In genomic region chr11:112725636-112726035, GRCh38 we compare ENCODE assay signal across 37 cellular contexts.
"Had no signal": no experiment of that assay in that cellular context is flagged by ENCODE, and none has a peak within 500 bp of the region (broad histone marks: within the 10 kb centered on the region; RNA-seq: fewer than 3 reads in every experiment).

No MANE protein-coding gene starts in this region.

- H3K27ac Mint-ChIP-seq: activated B cell treated with CpG ODN at 0.5 μM for 24 hours; activated CD4-positive, alpha-beta memory T cell treated with anti-CD3 and anti-CD28 coated beads for 36 hours; activated CD4-positive, alpha-beta T cell treated with anti-CD3 and anti-CD28 coated beads, Interleukin-2, amount 10 ng/mL, durations not matched to agents 24 days and 14 days; activated CD8-positive, alpha-beta T cell treated with anti-CD3 and anti-CD28 coated beads for 36 hours; activated naive CD4-positive, alpha-beta T cell treated with anti-CD3 and anti-CD28 coated beads for 36 hours; activated naive CD4-positive, alpha-beta T cell treated with anti-CD3 and anti-CD28 coated beads, Interleukin-2, amount 50 U/mL, for 72 hours; activated naive CD8-positive, alpha-beta T cell treated with anti-CD3 and anti-CD28 coated beads for 36 hours; activated T-cell treated with anti-CD3 and anti-CD28 coated beads, Interleukin-2, amount 50 U/mL, for 72 hours; activated T-helper 1 cell treated with anti-CD3 and anti-CD28 coated beads, Interleukin-12 subunit alpha, Interleukin-12 subunit beta, Interleukin-2, Interleukin-4 antibody, amounts not matched to agents 30 ng/mL and 10 ng/mL and 1 ng/mL, durations not matched to agents 14 hours and 24 hours and 36 hours; activated T-helper 17 cell treated with anti-CD3 and anti-CD28 coated beads, Interleukin-2, amount 50 U/mL, for 72 hours; T-helper 1 cell treated with Interleukin-12 subunit alpha and Interleukin-12 subunit beta and Interleukin-4 antibody, amounts not matched to agents 30 μg/mL and 1 μg/mL, for 36 hours; T-helper 2 cell treated with Interferon-gamma antibody and Interleukin-4, amounts not matched to agents 5 μg/mL and 100 μg/mL, for 36 hours had no signal

- FAIRE-seq: astrocyte, TTC549 had no signal

- H3K36me3 ChIP-seq: adrenal gland, brain microvascular endothelial cell, breast epithelium had no signal

- H3K27ac ChIP-seq: adrenal gland, body of pancreas, brain microvascular endothelial cell, breast epithelium, VCaP had no signal

- H3K4me3 ChIP-seq: adrenal gland, body of pancreas, breast epithelium had no signal

- H3K27me3 Mint-ChIP-seq: activated B cell treated with CpG ODN at 0.5 μM for 24 hours; activated CD4-positive, alpha-beta T cell treated with anti-CD3 and anti-CD28 coated beads, Interleukin-2, amount 10 ng/mL, durations not matched to agents 24 days and 14 days; activated naive CD8-positive, alpha-beta T cell treated with anti-CD3 and anti-CD28 coated beads for 36 hours had no signal

- H3K4me1 Mint-ChIP-seq: activated B cell treated with CpG ODN at 0.5 μM for 24 hours; activated CD4-positive, alpha-beta T cell treated with anti-CD3 and anti-CD28 coated beads, Interleukin-2, amount 10 ng/mL, durations not matched to agents 24 days and 14 days; activated naive CD8-positive, alpha-beta T cell treated with anti-CD3 and anti-CD28 coated beads for 36 hours; activated T-helper 17 cell treated with anti-CD3 and anti-CD28 coated beads, Interleukin-2, amount 50 U/mL, for 72 hours had no signal

- H3K4me1 ChIP-seq: adrenal gland, body of pancreas, breast epithelium had no signal

- DNase-seq: activated B cell treated with CpG ODN at 0.5 μM for 24 hours; activated CD4-positive, alpha-beta memory T cell treated with anti-CD3 and anti-CD28 coated beads for 36 hours; activated CD4-positive, alpha-beta T cell treated with anti-CD3 and anti-CD28 coated beads for 4 hours; activated CD4-positive, alpha-beta T cell treated with anti-CD3 and anti-CD28 coated beads, Interleukin-2, amount 10 ng/mL, durations not matched to agents 24 days and 14 days; activated CD4-positive, alpha-beta T cell treated with anti-CD3 and anti-CD28 coated beads, Interleukin-2, amount 50 U/mL, for 1 hour; activated CD4-positive, alpha-beta T cell treated with anti-CD3 and anti-CD28 coated beads, Interleukin-2, amount 50 U/mL, for 4 hours; activated CD4-positive, CD25-positive, alpha-beta regulatory T cell treated with anti-CD3 and anti-CD28 coated beads, Interleukin-2, amount 50 U/mL, for 72 hours; activated CD8-positive, alpha-beta memory T cell treated with anti-CD3 and anti-CD28 coated beads, Interleukin-2, amount 50 U/mL, for 4 hours; activated CD8-positive, alpha-beta T cell treated with anti-CD3 and anti-CD28 coated beads for 36 hours; activated effector memory CD4-positive, alpha-beta T cell treated with anti-CD3 and anti-CD28 coated beads, Interleukin-2, amount 50 U/mL, for 16 hours; activated gamma-delta T cell treated with Interleukin-2 at 50 U/mL for 16 hours; activated naive CD4-positive, alpha-beta T cell; activated naive CD4-positive, alpha-beta T cell treated with anti-CD3 and anti-CD28 coated beads for 36 hours; activated naive CD4-positive, alpha-beta T cell treated with anti-CD3 and anti-CD28 coated beads, Interleukin-2, amount 50 U/mL, for 16 hours; activated naive CD8-positive, alpha-beta T cell treated with anti-CD3 and anti-CD28 coated beads for 36 hours; activated T-cell treated with anti-CD3 and anti-CD28 coated beads for 4 hours; activated T-cell treated with anti-CD3 and anti-CD28 coated beads, Interleukin-2, amount 50 U/mL, for 1 hour; activated T-cell treated with anti-CD3 and anti-CD28 coated beads, Interleukin-2, amount 50 U/mL, for 4 hours; activated T-cell treated with anti-CD3 and anti-CD28 coated beads, Interleukin-2, amount 50 U/mL, for 72 hours; adrenal gland; amniotic stem cell; aorta; body of pancreas; brain microvascular endothelial cell; central memory CD4-positive, alpha-beta T cell; T-helper 1 cell; T-helper 2 cell; T-helper 9 cell had no signal

- H3K27me3 ChIP-seq: adrenal gland, body of pancreas, brain microvascular endothelial cell, breast epithelium had no signal

- ATAC-seq: activated CD8-positive, alpha-beta T cell treated with anti-CD3 and anti-CD28 coated beads for 36 hours; activated naive CD4-positive, alpha-beta T cell treated with anti-CD3 and anti-CD28 coated beads, Interleukin-2, amount 50 U/mL, for 72 hours; activated T-cell treated with anti-CD3 and anti-CD28 coated beads, Interleukin-2, amount 50 U/mL, for 4 hours; activated T-cell treated with anti-CD3 and anti-CD28 coated beads, Interleukin-2, amount 50 U/mL, for 72 hours; activated T-helper 17 cell treated with anti-CD3 and anti-CD28 coated beads, Interleukin-2, amount 50 U/mL, for 72 hours; body of pancreas had no signal

- H3K4me3 Mint-ChIP-seq: activated B cell treated with CpG ODN at 0.5 μM for 24 hours; activated CD4-positive, alpha-beta memory T cell treated with anti-CD3 and anti-CD28 coated beads for 36 hours; activated CD4-positive, alpha-beta T cell treated with anti-CD3 and anti-CD28 coated beads, Interleukin-2, amount 10 ng/mL, durations not matched to agents 24 days and 14 days; activated CD8-positive, alpha-beta T cell treated with anti-CD3 and anti-CD28 coated beads for 36 hours; activated naive CD4-positive, alpha-beta T cell treated with anti-CD3 and anti-CD28 coated beads for 36 hours; activated naive CD8-positive, alpha-beta T cell treated with anti-CD3 and anti-CD28 coated beads for 36 hours; activated T-cell treated with anti-CD3 and anti-CD28 coated beads, Interleukin-2, amount 50 U/mL, for 4 hours; activated T-cell treated with anti-CD3 and anti-CD28 coated beads, Interleukin-2, amount 50 U/mL, for 72 hours; activated T-helper 1 cell treated with anti-CD3 and anti-CD28 coated beads, Interleukin-12 subunit alpha, Interleukin-12 subunit beta, Interleukin-2, Interleukin-4 antibody, amounts not matched to agents 30 ng/mL and 10 ng/mL and 1 ng/mL, durations not matched to agents 14 hours and 24 hours and 36 hours; activated T-helper 17 cell treated with anti-CD3 and anti-CD28 coated beads, Interleukin-2, amount 50 U/mL, for 72 hours; T-helper 1 cell treated with Interleukin-12 subunit alpha and Interleukin-12 subunit beta and Interleukin-4 antibody, amounts not matched to agents 30 μg/mL and 1 μg/mL, for 36 hours; T-helper 2 cell treated with Interferon-gamma antibody and Interleukin-4, amounts not matched to agents 5 μg/mL and 100 μg/mL, for 36 hours had no signal

- H3K36me3 Mint-ChIP-seq: activated CD4-positive, alpha-beta memory T cell treated with anti-CD3 and anti-CD28 coated beads for 36 hours; activated naive CD4-positive, alpha-beta T cell treated with anti-CD3 and anti-CD28 coated beads, Interleukin-2, amount 50 U/mL, for 72 hours; activated naive CD8-positive, alpha-beta T cell treated with anti-CD3 and anti-CD28 coated beads for 36 hours had no signal

- H3K9me3 Mint-ChIP-seq: activated B cell treated with CpG ODN at 0.5 μM for 24 hours; activated CD4-positive, alpha-beta memory T cell treated with anti-CD3 and anti-CD28 coated beads for 36 hours; activated CD4-positive, alpha-beta T cell treated with anti-CD3 and anti-CD28 coated beads, Interleukin-2, amount 10 ng/mL, durations not matched to agents 24 days and 14 days; activated CD8-positive, alpha-beta T cell treated with anti-CD3 and anti-CD28 coated beads for 36 hours; activated naive CD4-positive, alpha-beta T cell treated with anti-CD3 and anti-CD28 coated beads for 36 hours; activated naive CD4-positive, alpha-beta T cell treated with anti-CD3 and anti-CD28 coated beads, Interleukin-2, amount 50 U/mL, for 72 hours; activated naive CD8-positive, alpha-beta T cell treated with anti-CD3 and anti-CD28 coated beads for 36 hours; activated T-cell treated with anti-CD3 and anti-CD28 coated beads, Interleukin-2, amount 50 U/mL, for 72 hours; activated T-helper 1 cell treated with anti-CD3 and anti-CD28 coated beads, Interleukin-12 subunit alpha, Interleukin-12 subunit beta, Interleukin-2, Interleukin-4 antibody, amounts not matched to agents 30 ng/mL and 10 ng/mL and 1 ng/mL, durations not matched to agents 14 hours and 24 hours and 36 hours; activated T-helper 17 cell treated with anti-CD3 and anti-CD28 coated beads, Interleukin-2, amount 50 U/mL, for 72 hours; T-helper 1 cell treated with Interleukin-12 subunit alpha and Interleukin-12 subunit beta and Interleukin-4 antibody, amounts not matched to agents 30 μg/mL and 1 μg/mL, for 36 hours; T-helper 2 cell treated with Interferon-gamma antibody and Interleukin-4, amounts not matched to agents 5 μg/mL and 100 μg/mL, for 36 hours had no signal
